10 cellular contexts compared by ENCODE assay signal in the genomic region with DNA sequence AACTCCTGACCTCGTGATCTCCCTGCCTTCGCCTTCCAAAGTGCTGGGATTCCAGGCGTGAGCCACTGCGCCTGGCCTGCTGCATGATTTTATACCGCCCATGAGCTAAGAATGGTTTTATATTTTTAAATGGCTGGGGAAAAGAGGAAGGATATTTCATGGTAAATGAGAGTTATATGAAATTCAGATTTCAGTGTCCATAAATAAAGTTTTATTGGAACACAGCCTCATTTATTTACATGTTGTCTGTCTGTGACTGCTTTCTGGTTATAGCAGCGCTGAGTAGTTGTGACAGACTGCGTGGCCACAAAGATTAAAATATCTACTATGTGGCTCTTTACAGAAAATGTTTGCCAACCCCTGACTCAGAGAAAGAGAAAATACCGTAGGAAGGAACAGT. TPM values are rescaled to one million over a fixed set of nuclear protein-coding genes. Genes with fewer than 3 reads are reported as not detected.
DNase-seq lines count a peak whose midpoint lies in the region; ATAC-seq and TF ChIP-seq lines count a peak whose summit lies in the region.
"Had no signal": no experiment of that assay in that cellular context is flagged by ENCODE, and none has a peak within 500 bp of the region (broad histone marks: within the 10 kb centered on the region; RNA-seq: fewer than 3 reads in every experiment).

No MANE protein-coding gene starts in this region.

- H3K79me2 ChIP-seq in OCI-LY1 (ENCODE audit: insufficient read depth, low read length): peaks cover 17% of the 10 kb centered on the region

- TF ChIP-seq CTCF in OCI-LY1 (IDR thresholded peaks at IDR 0.05; ENCODE audit: low read length) (no peak), WERI-Rb-1 (IDR thresholded peaks at IDR 0.05; ENCODE audit: low read depth, low read length) (no peak)

- no peak overlapping the region for H2AFZ ChIP-seq in OCI-LY1 (ENCODE audit: low read length)

- H3K9me3 ChIP-seq in OCI-LY1 (ENCODE audit: low read length) (no peaks in the 10 kb centered on the region), skeletal muscle tissue (ENCODE audit: control insufficient read depth in 3 of 3, low read length in 3 of 3) (no peaks in the 10 kb centered on the region), WERI-Rb-1 (ENCODE audit: severe bottlenecking) (no peaks in the 10 kb centered on the region)
- H3K9me3 ChIP-seq: sigmoid colon, tibial nerve had no signal

- peaks cover 51% of the 10 kb centered on the region for H3K36me3 ChIP-seq in OCI-LY1 (ENCODE audit: insufficient read depth, low read length)
- peaks cover 24 to 29% (median 29%) of the 10 kb centered on the region in 3 donors for H3K36me3 ChIP-seq in skeletal muscle tissue (ENCODE audit: control insufficient read depth in 3 of 3, insufficient read depth in 3 of 3, low read length in 3 of 3)
- peaks cover 49% of the 10 kb centered on the region for H3K36me3 ChIP-seq in WERI-Rb-1

- peak overlapping the region; percentile 98 for H3K4me3 ChIP-seq in OCI-LY1 (ENCODE audit: low read depth, low read length, poor library complexity, severe bottlenecking)
- peak overlapping the region in 2 of 3 donors; percentile 79 to 85 for H3K4me3 ChIP-seq in skeletal muscle tissue (ENCODE audit: low read length in 3 of 3)
- no peak overlapping the region for H3K4me3 ChIP-seq in WERI-Rb-1 (ENCODE audit: low read depth, low read length)

- peaks cover 41% of the 10 kb centered on the region for H3K4me1 Mint-ChIP-seq in activated T-cell treated with anti-CD3 and anti-CD28 coated beads, Interleukin-2, amount 50 U/mL, for 4 hours (ENCODE audit: low read depth)
- peaks cover 21% of the 10 kb centered on the region for H3K4me1 Mint-ChIP-seq in dendritic cell treated with granulocyte-macrophage colony-stimulating factor and Interleukin-4, amounts not matched to agents 40 ng/mL and 50 ng/mL, for 4 days (ENCODE audit: low read depth)

- no peak for DNase-seq in activated T-cell treated with anti-CD3 and anti-CD28 coated beads, Interleukin-2, amount 50 U/mL, for 4 hours
- DNase-seq in activated T-cell treated with anti-CD3 and anti-CD28 coated beads for 4 hours (no peak), WERI-Rb-1 (no peak), LoVo (ENCODE audit: low spot score) (no peak)
- DNase-seq: sigmoid colon had no signal

- peak overlapping the region; percentile 98; the same call in 1 of the 2 replicates for H3K4me2 ChIP-seq in OCI-LY1 (ENCODE audit: low read length)

- H3K9me3 Mint-ChIP-seq in activated T-cell treated with anti-CD3 and anti-CD28 coated beads, Interleukin-2, amount 50 U/mL, for 4 hours: no peaks in the 10 kb centered on the region
- H3K9me3 Mint-ChIP-seq in dendritic cell treated with granulocyte-macrophage colony-stimulating factor and Interleukin-4, amounts not matched to agents 40 ng/mL and 50 ng/mL, for 4 days: no peaks in the 10 kb centered on the region

- H3K27me3 ChIP-seq in OCI-LY1 (ENCODE audit: insufficient read depth, low read length) (no peaks in the 10 kb centered on the region; the same call in 1 of the 2 replicates), skeletal muscle tissue (ENCODE audit: control insufficient read depth in 3 of 3, insufficient read depth in 3 of 3, low read length in 3 of 3) (no peaks in the 10 kb centered on the region), WERI-Rb-1 (ENCODE audit: insufficient read depth, low read depth, severe bottlenecking) (no peaks in the 10 kb centered on the region)
- H3K27me3 ChIP-seq: sigmoid colon, tibial nerve had no signal

- no peaks in the 10 kb centered on the region for H3K9me2 ChIP-seq in OCI-LY1 (ENCODE audit: low read depth, low read length)

- no peak overlapping the region for H3K27ac Mint-ChIP-seq in dendritic cell treated with granulocyte-macrophage colony-stimulating factor and Interleukin-4, amounts not matched to agents 40 ng/mL and 50 ng/mL, for 4 days

- H3K4me1 ChIP-seq in OCI-LY1 (ENCODE audit: insufficient read depth, low read length, severe bottlenecking) (peaks cover 14% of the 10 kb centered on the region), skeletal muscle tissue (ENCODE audit: control insufficient read depth in 3 of 3, insufficient read depth in 3 of 3, low read length in 3 of 3) (peaks cover 17 to 23% (median 19%) of the 10 kb centered on the region in 3 donors)

- H3K27me3 Mint-ChIP-seq in activated T-cell treated with anti-CD3 and anti-CD28 coated beads, Interleukin-2, amount 50 U/mL, for 4 hours (ENCODE audit: low read depth): peaks cover 1% of the 10 kb centered on the region
- peaks cover 9% of the 10 kb centered on the region for H3K27me3 Mint-ChIP-seq in dendritic cell treated with granulocyte-macrophage colony-stimulating factor and Interleukin-4, amounts not matched to agents 40 ng/mL and 50 ng/mL, for 4 days

- H3K36me3 Mint-ChIP-seq in activated T-cell treated with anti-CD3 and anti-CD28 coated beads, Interleukin-2, amount 50 U/mL, for 4 hours (ENCODE audit: insufficient read depth): peaks cover 22% of the 10 kb centered on the region
- peaks cover 54% of the 10 kb centered on the region for H3K36me3 Mint-ChIP-seq in dendritic cell treated with granulocyte-macrophage colony-stimulating factor and Interleukin-4, amounts not matched to agents 40 ng/mL and 50 ng/mL, for 4 days (ENCODE audit: low read depth)

- no peaks in the 10 kb centered on the region for H3F3A ChIP-seq in OCI-LY1 (ENCODE audit: insufficient read depth, low read length)

- intact Hi-C loops in dendritic cell treated with granulocyte-macrophage colony-stimulating factor and Interleukin-4, amounts not matched to agents 40 ng/mL and 50 ng/mL, for 4 days (cut with micrococcal nuclease): no loop called here

- H4K20me1 ChIP-seq in OCI-LY1 (ENCODE audit: insufficient read depth, low read length): no peaks in the 10 kb centered on the region

- no peak for ATAC-seq in activated T-cell treated with anti-CD3 and anti-CD28 coated beads, Interleukin-2, amount 50 U/mL, for 4 hours
- no peak for ATAC-seq in GM21737 (IDR thresholded peaks at IDR 0.05; ENCODE audit: unreplicated experiment)

- H3K27ac ChIP-seq in OCI-LY1 (ENCODE audit: low read depth, low read length, poor library complexity, severe bottlenecking) (peak overlapping the region; percentile 79), skeletal muscle tissue (ENCODE audit: low read depth, low read length) (peak overlapping the region; percentile 88), WERI-Rb-1 (no peak overlapping the region)
- H3K27ac ChIP-seq: tibial nerve had no signal

- H3K4me3 Mint-ChIP-seq in activated T-cell treated with anti-CD3 and anti-CD28 coated beads, Interleukin-2, amount 50 U/mL, for 4 hours: peak overlapping the region; percentile 88
- H3K4me3 Mint-ChIP-seq in dendritic cell treated with granulocyte-macrophage colony-stimulating factor and Interleukin-4, amounts not matched to agents 40 ng/mL and 50 ng/mL, for 4 days: peak overlapping the region; percentile 33

- H3K9ac ChIP-seq in OCI-LY1 (ENCODE audit: low read length): no peak overlapping the region; the same call in 1 of the 2 replicates
- peak overlapping the region in 1 of 3 donors; percentile 96 for H3K9ac ChIP-seq in skeletal muscle tissue (ENCODE audit: low read depth in 1 of 3, low read length in 3 of 3)

RNA-seq across cellular contexts. Expression of a gene that starts 2.2 kb away (rescaled TPM):
- 10 to 100 TPM; 47.0 to 48.7 (median 47.5) TPM for total RNA-seq in activated T-cell treated with anti-CD3 and anti-CD28 coated beads, Interleukin-2, amount 50 U/mL, for 4 hours
- 20.4 TPM for total RNA-seq in skeletal muscle tissue

RNA-seq across cellular contexts. Expression of a gene that starts 10.7 kb away (rescaled TPM):
- total RNA-seq in activated T-cell treated with anti-CD3 and anti-CD28 coated beads, Interleukin-2, amount 50 U/mL, for 4 hours: not detected
- 0.52 TPM for total RNA-seq in skeletal muscle tissue
